ENCODE assay signal across 16 cellular contexts in the genomic region with DNA sequence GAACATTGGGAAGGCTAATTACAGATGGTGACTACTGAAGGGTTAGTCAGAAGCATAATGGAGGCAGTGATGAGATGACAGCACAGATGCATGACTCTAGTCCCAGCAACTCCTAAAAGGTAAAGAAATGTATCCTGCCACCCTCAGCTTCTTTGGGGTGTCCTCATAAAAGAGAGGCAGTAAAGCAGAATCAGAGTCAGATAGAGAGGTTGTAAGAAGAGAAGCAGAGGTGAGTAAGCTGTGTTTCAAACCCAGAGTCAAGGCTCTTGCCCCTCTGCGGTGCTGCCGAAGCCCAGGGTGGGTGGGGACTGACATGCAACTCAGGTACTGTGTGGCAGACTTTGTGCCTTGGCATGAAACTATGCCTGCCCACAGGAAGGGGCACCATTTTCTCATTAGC.
"Had no signal": no experiment of that assay in that cellular context is flagged by ENCODE, and none has a peak within 500 bp of the region (broad histone marks: within the 10 kb centered on the region; RNA-seq: fewer than 3 reads in every experiment).

No MANE protein-coding gene starts in this region.

- H3K27ac ChIP-seq: adrenal gland, cardiac muscle cell, KMS-11, VCaP had no signal

- H3K9me3 ChIP-seq: adrenal gland had no signal

- H3K4me3 ChIP-seq: adrenal gland, cardiac muscle cell had no signal

- H3K4me2 ChIP-seq: KMS-11 had no signal

- H3K27me3 ChIP-seq: adrenal gland, cardiac muscle cell had no signal

- H3K9ac ChIP-seq: KMS-11 had no signal

- DNase-seq: activated B cell treated with CpG ODN at 0.5 μM for 24 hours; activated CD4-positive, alpha-beta T cell treated with anti-CD3 and anti-CD28 coated beads for 48 hours; activated CD4-positive, CD25-positive, alpha-beta regulatory T cell treated with anti-CD3 and anti-CD28 coated beads, Interleukin-2, amount 50 U/mL, for 72 hours; activated gamma-delta T cell treated with Interleukin-2 at 50 U/mL for 16 hours; activated naive CD4-positive, alpha-beta T cell treated with anti-CD3 and anti-CD28 coated beads for 36 hours; activated T-cell treated with anti-CD3 and anti-CD28 coated beads, Interleukin-2, amount 50 U/mL, for 1 hour; cerebellar nuclear complex; NCI-H82; SW 1271; T-helper 1 cell; T-helper 2 cell; T-helper 9 cell had no signal

- H3K36me3 ChIP-seq: adrenal gland, cardiac muscle cell had no signal

- H3K4me1 ChIP-seq: adrenal gland had no signal
